9 cellular contexts compared by ENCODE assay signal in genomic region chr11:130118636-130119387, GRCh38. TPM values are rescaled to one million over a fixed set of nuclear protein-coding genes. Genes with fewer than 3 reads are reported as not detected.
DNase-seq lines count a peak whose midpoint lies in the region; ATAC-seq and TF ChIP-seq lines count a peak whose summit lies in the region.
"Had no signal": no experiment of that assay in that cellular context is flagged by ENCODE, and none has a peak within 500 bp of the region (broad histone marks: within the 10 kb centered on the region; RNA-seq: fewer than 3 reads in every experiment).

No MANE protein-coding gene starts in this region.

- TF ChIP-seq CTCF in GM10248 (IDR thresholded peaks at IDR 0.05; ENCODE audit: control extremely low read depth, extremely low read depth, low read depth, missing control alignments), result no peak
- no peak for TF ChIP-seq CTCF in heart right ventricle (IDR thresholded peaks at IDR 0.05)

- peaks cover 43% of the 10 kb centered on the region for H3K27me3 Mint-ChIP-seq in activated naive CD8-positive, alpha-beta T cell treated with anti-CD3 and anti-CD28 coated beads, Interleukin-2, amount 10 ng/mL, durations not matched to agents 7 days and 5 days

- ATAC-seq in GM21360 (IDR thresholded peaks at IDR 0.05; ENCODE audit: unreplicated experiment) (peak; percentile 54), HG03469 (IDR thresholded peaks at IDR 0.05; ENCODE audit: unreplicated experiment) (peak; percentile 40), heart right ventricle (no peak), HG02840 (IDR thresholded peaks at IDR 0.05; ENCODE audit: low FRiP score, unreplicated experiment) (no peak)
- peak; percentile 72 for ATAC-seq in activated naive CD8-positive, alpha-beta T cell treated with anti-CD3 and anti-CD28 coated beads, Interleukin-2, amount 10 ng/mL, durations not matched to agents 7 days and 5 days (ENCODE audit: low read depth)

- DNase-seq in GM10248 (ENCODE audit: extremely low spot score), result peak; percentile 32
- DNase-seq in activated naive CD8-positive, alpha-beta T cell treated with anti-CD3 and anti-CD28 coated beads, Interleukin-2, amount 10 ng/mL, durations not matched to agents 7 days and 5 days, result no peak
- no peak for DNase-seq in erythroblast (lab: John Stamatoyannopoulos, UW)
- no peak for DNase-seq in heart right ventricle
- DNase-seq in AG08396 (ENCODE audit: low spot score), result no peak
- DNase-seq: mesendoderm had no signal

- no peak overlapping the region for H3K4me3 Mint-ChIP-seq in activated naive CD8-positive, alpha-beta T cell treated with anti-CD3 and anti-CD28 coated beads, Interleukin-2, amount 10 ng/mL, durations not matched to agents 7 days and 5 days

- TF ChIP-seq POLR2A in erythroblast (IDR thresholded peaks at IDR 0.05; ENCODE audit: low read length), result no peak

- WGBS in heart right ventricle, 2 donors, result 91 to 94% methylated on average over 9 of the region's 9 CpGs

- H3K36me3 Mint-ChIP-seq in activated naive CD8-positive, alpha-beta T cell treated with anti-CD3 and anti-CD28 coated beads, Interleukin-2, amount 10 ng/mL, durations not matched to agents 7 days and 5 days, result peaks cover 6% of the 10 kb centered on the region

- peaks cover 0 to 72% (median 48%) of the 10 kb centered on the region in 9 donors for H3K4me1 ChIP-seq in heart right ventricle

- peaks cover 0 to 48% (median 14%) of the 10 kb centered on the region in 9 donors for H3K36me3 ChIP-seq in heart right ventricle

- H3K9me3 Mint-ChIP-seq in activated naive CD8-positive, alpha-beta T cell treated with anti-CD3 and anti-CD28 coated beads, Interleukin-2, amount 10 ng/mL, durations not matched to agents 7 days and 5 days, result no peaks in the 10 kb centered on the region

- no peak overlapping the region for H3K4me3 ChIP-seq in heart right ventricle

- H3K4me1 Mint-ChIP-seq in activated naive CD8-positive, alpha-beta T cell treated with anti-CD3 and anti-CD28 coated beads, Interleukin-2, amount 10 ng/mL, durations not matched to agents 7 days and 5 days, result peaks cover 32% of the 10 kb centered on the region

- no peak overlapping the region for H3K27ac ChIP-seq in heart right ventricle

- intact Hi-C loops in heart right ventricle (cut with DNase I), result loop anchor here in 2 of 10 donors (5.0 kb wide), 1 partner anchor 42 kb away; no protein-coding TSS in a partner anchor

- H3K27me3 ChIP-seq in heart right ventricle, result no peaks in the 10 kb centered on the region

- no peaks in the 10 kb centered on the region for H3K9me3 ChIP-seq in heart right ventricle

- POLR2A ChIA-PET in GM10248 (lab: Yijun Ruan, JAX), result interaction anchor here (0.7 kb wide), 1 partner anchor 127 kb away, joined by 4 read pairs; no protein-coding TSS in a partner anchor
- POLR2A ChIA-PET in activated naive CD8-positive, alpha-beta T cell treated with anti-CD3 and anti-CD28 coated beads, Interleukin-2, amount 10 ng/mL, durations not matched to agents 7 days and 5 days (lab: Charles Lee), result interaction anchor here (1.1 kb wide), 1 partner anchor 798 kb away, joined by 3 read pairs; the partner anchor contains the start of gene SNX19

- H3K27ac Mint-ChIP-seq in activated naive CD8-positive, alpha-beta T cell treated with anti-CD3 and anti-CD28 coated beads, Interleukin-2, amount 10 ng/mL, durations not matched to agents 7 days and 5 days, result peak overlapping the region; percentile 38

- CTCF ChIA-PET in GM10248 (lab: Yijun Ruan, JAX), result interaction anchor here (0.7 to 6.4 kb wide), 6 partner anchors 8 to 196 kb away, joined by 3 to 60 read pairs (median 4); no protein-coding TSS in a partner anchor

RNA-seq across cellular contexts. Expression of gene ST14, which starts 40.8 kb away (rescaled TPM):
- under 1 TPM; 0.51 to 0.67 TPM for total RNA-seq in activated naive CD8-positive, alpha-beta T cell treated with anti-CD3 and anti-CD28 coated beads, Interleukin-2, amount 10 ng/mL, durations not matched to agents 7 days and 5 days
- 1 to 10 TPM in 4 of 10 donors, under 1 TPM in 6; 0.30 to 5.7 (median 0.57) TPM for total RNA-seq in heart right ventricle
- polyA plus RNA-seq in heart right ventricle, result 1 to 10 TPM in 1 of 2 donors, under 1 TPM in 1; 0.73 to 1.2 TPM

RNA-seq across cellular contexts. Expression of gene APLP2, which starts 49.1 kb away (rescaled TPM):
- 10 to 100 TPM; 26.1 to 31.5 TPM for total RNA-seq in activated naive CD8-positive, alpha-beta T cell treated with anti-CD3 and anti-CD28 coated beads, Interleukin-2, amount 10 ng/mL, durations not matched to agents 7 days and 5 days
- total RNA-seq in heart right ventricle, result 100 to 1,000 TPM; 265 to 414 (median 309) TPM
- 100 to 1,000 TPM; 115 to 142 TPM for polyA plus RNA-seq in heart right ventricle

Comparison
In these comparisons a context has a peak if more than half of its experiments do, and no peak if none do; other contexts are left out.
1. ATAC-seq: peak in GM21360 (single experiment), HG03469 (single experiment) and activated naive CD8-positive, alpha-beta T cell treated with anti-CD3 and anti-CD28 coated beads, Interleukin-2, amount 10 ng/mL, durations not matched to agents 7 days and 5 days (single experiment); none in heart right ventricle (0 of 8) and HG02840 (single experiment).
2. RNA of gene APLP2, which starts 49.1 kb away (total RNA-seq): 265 to 414 TPM in heart right ventricle; 26.1 to 31.5 TPM in activated naive CD8-positive, alpha-beta T cell treated with anti-CD3 and anti-CD28 coated beads, Interleukin-2, amount 10 ng/mL, durations not matched to agents 7 days and 5 days; every median in the first group is over 4 times any median in the second.